Comparison of ENCODE assay signal across 7 cellular contexts in the genomic region with DNA sequence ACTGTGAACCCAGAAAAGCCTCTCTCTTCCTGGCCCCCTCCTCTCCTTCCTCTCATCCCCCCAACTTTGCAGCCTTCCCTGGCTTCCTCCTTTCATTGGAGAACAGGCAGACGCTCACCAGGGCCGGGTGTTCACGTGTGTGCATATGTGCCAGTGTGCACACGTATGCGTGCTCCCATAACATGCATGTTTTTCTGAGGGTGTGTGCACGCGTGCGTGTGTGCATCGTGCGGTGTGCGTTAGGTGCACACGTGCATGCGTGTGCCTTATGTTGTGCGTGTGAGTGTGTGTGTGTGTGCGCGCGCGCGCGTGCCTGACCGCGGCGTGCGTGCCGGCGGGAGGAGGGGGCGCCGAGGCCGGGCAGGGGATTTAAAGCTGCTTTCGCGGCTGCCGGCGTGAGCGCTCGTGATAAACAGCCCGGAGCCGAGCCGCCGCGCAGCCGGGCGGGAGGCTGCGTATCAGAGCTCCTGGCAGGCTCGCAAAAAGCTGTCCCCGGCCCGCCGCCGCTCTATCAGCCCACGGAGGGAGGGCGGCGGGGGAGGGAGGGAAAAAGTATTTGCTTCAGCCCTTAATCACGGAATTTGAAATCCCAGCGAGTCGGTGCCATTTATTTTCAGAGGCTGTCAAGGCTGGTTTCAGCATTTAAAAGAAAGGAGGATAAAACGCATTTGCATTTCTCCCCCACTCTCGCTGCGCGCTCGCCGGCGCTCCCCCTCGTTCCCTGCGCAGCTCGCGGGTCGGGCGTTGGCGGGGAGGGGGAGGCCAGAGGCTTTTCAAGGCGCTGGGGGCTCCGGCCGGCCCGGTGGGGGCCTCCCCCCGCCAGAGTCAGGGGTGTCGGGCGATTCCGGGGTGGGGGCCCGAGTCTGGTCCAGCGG.
DNase-seq lines count a peak whose midpoint lies in the region; ATAC-seq and TF ChIP-seq lines count a peak whose summit lies in the region.

No MANE protein-coding gene starts in this region.

- intact Hi-C loops in PC-9 (cut with micrococcal nuclease; ENCODE audit: unreplicated experiment), result no loop called here

- H3K4me2 ChIP-seq in GM23248 (ENCODE audit: unreplicated experiment), result peak overlapping the region; percentile 99
- H3K4me2 ChIP-seq in PC-9, result peak overlapping the region; percentile 84

- POLR2A ChIA-PET in PC-9 (lab: Charles Lee; ENCODE audit: unreplicated experiment), result interaction anchor here (0.6 to 0.7 kb wide), 4 partner anchors 13 to 300 kb away, joined by 3 to 5 read pairs (median 3); no protein-coding TSS in a partner anchor

- no TSS peak for BruUV-seq in PC-9 (replicated peaks; lab: Mats Ljungman, UMichigan)

- H3K4me1 ChIP-seq in GM23248 (ENCODE audit: insufficient read depth), result no peaks in the 10 kb centered on the region
- no peaks in the 10 kb centered on the region for H3K4me1 ChIP-seq in PC-9 (replicated peaks; ENCODE audit: insufficient read depth)

- CTCF ChIA-PET in PC-9 (lab: Charles Lee), result interaction anchor here (0.6 kb wide), 2 partner anchors 52 to 406 kb away, joined by 3 to 4 read pairs; no protein-coding TSS in a partner anchor

- H3K36me3 ChIP-seq in GM23248 (ENCODE audit: low read depth) (no peaks in the 10 kb centered on the region), PC-9 (ENCODE audit: low read depth) (no peaks in the 10 kb centered on the region)

- in situ Hi-C loops in GM23248 (cut with MboI) (no loop called here), astrocyte of the cerebellum (cut with HindIII; ENCODE audit: low sequenced_read_pairs) (no loop called here)

- TF ChIP-seq CTCF in PC-9 (conservative IDR thresholded peaks at IDR 0.05), result no peak
- TF ChIP-seq CTCF in astrocyte of the cerebellum (IDR thresholded peaks at IDR 0.05; ENCODE audit: low read depth, low read length, missing control alignments), result no peak

- H3K9me3 ChIP-seq in GM23248 (ENCODE audit: low read depth) (no peaks in the 10 kb centered on the region), PC-9 (ENCODE audit: insufficient read depth, low read depth) (no peaks in the 10 kb centered on the region)

- no peaks in the 10 kb centered on the region for H4K20me1 ChIP-seq in GM23248 (ENCODE audit: insufficient read depth)
- H4K20me1 ChIP-seq in PC-9 (ENCODE audit: insufficient read depth), result no peaks in the 10 kb centered on the region

- H2AFZ ChIP-seq in GM23248, result peak overlapping the region; percentile 92
- peak overlapping the region; percentile 79 for H2AFZ ChIP-seq in PC-9

- H3K9me2 ChIP-seq in GM23248 (ENCODE audit: insufficient read depth), result no peaks in the 10 kb centered on the region
- H3K9me2 ChIP-seq in PC-9 (ENCODE audit: insufficient read depth), result no peaks in the 10 kb centered on the region

- H3F3A ChIP-seq in GM23248 (ENCODE audit: insufficient read depth) (no peaks in the 10 kb centered on the region), PC-9 (ENCODE audit: insufficient read depth, low read depth) (0 out of 2 replicates have a peak, but pooled peaks cover 5% of the 10 kb centered on the region)

- H3K27me3 ChIP-seq in GM23248 (replicated peaks; ENCODE audit: insufficient read depth), result no peaks in the 10 kb centered on the region
- peaks cover 21% of the 10 kb centered on the region for H3K27me3 ChIP-seq in PC-9 (ENCODE audit: insufficient read depth, low read depth)

- DNase-seq in GM23248 (peak; percentile 79), PC-9 (peak in 1 of 2 experiments; percentile 31), astrocyte of the cerebellum (ENCODE audit: low read depth) (no peak), hypothalamus (lab: John Stamatoyannopoulos, UW) (peak in 29 of 51 donors; percentile 19 to 77 (median 44)), renal cortical epithelial cell (ENCODE audit: low read depth) (peak; percentile 34)

- H3K9ac ChIP-seq in GM23248, result peak overlapping the region; percentile 77

- WGBS in GM23248 (ENCODE audit: low coverage in 1 of 2, low lambda C conversion rate in 2 of 2, missing lambda C conversion rate in 2 of 2), 2 experiments, result 2% methylated on average over 74 to 75 of the region's 78 CpGs

- H3K4me3 ChIP-seq in GM23248 (peak overlapping the region; percentile 80), PC-9 (peak overlapping the region; percentile 52; the same call in 1 of the 2 replicates), astrocyte of the cerebellum (ENCODE audit: low read depth, low read length) (peak overlapping the region; percentile 46)

- H3K27ac ChIP-seq in GM23248 (no peak overlapping the region), PC-9 (no peak overlapping the region)

- ATAC-seq in GM21619 (IDR thresholded peaks at IDR 0.05; ENCODE audit: unreplicated experiment) (no peak), HG03439 (IDR thresholded peaks at IDR 0.05; ENCODE audit: unreplicated experiment) (no peak)

- H3K79me2 ChIP-seq in GM23248 (ENCODE audit: insufficient read depth), result no peaks in the 10 kb centered on the region
- H3K79me2 ChIP-seq in PC-9 (ENCODE audit: low read depth), result no peaks in the 10 kb centered on the region
